8 cellular contexts compared by ENCODE assay signal in the genomic region with DNA sequence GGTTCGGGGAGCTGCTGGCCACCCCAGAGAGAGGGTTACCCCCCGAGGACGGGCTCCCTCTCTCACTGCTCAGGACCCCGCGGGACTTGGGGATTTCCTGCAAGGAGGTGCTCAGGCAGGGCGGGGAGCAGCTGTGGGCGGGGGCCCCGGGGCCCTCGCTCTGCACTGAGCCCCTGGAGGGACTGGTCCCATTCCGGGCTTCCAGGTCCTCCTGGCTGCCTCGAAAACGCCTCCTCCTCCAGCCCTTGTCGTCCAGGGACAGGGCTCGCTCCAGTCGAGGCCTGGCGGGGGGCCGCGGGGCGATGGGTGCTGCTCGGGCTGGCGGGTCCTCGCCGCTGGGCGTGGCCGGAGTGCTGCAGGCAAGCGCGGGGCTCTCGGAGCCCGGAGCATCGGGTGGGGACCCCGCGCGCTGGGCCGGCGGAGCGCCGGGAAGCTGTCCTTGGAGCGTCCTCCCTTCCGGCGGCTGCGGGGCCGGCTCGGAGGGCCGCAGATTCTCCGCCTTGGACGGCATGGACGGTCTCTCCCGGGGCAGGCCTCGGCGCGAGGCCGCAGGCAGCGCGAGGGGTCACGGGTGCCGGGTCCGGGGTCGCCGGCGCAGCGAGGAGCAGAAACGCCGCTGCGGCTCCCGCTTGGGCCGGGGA. TPM values are rescaled to one million over a fixed set of nuclear protein-coding genes. Genes with fewer than 3 reads are reported as not detected.
DNase-seq lines count a peak whose midpoint lies in the region; ATAC-seq, FAIRE-seq and TF ChIP-seq lines count a peak whose summit lies in the region.

No MANE protein-coding gene starts in this region.

- peak overlapping the region; percentile 80 for H3K9ac ChIP-seq in keratinocyte (ENCODE audit: control insufficient read depth, extremely low read depth, insufficient read depth, low read length)

- no peak for TF ChIP-seq CTCF in AG04450 (IDR thresholded peaks at IDR 0.05; ENCODE audit: low read depth, low read length)
- TF ChIP-seq CTCF in body of pancreas (IDR thresholded peaks at IDR 0.05): no peak
- no peak for TF ChIP-seq CTCF in keratinocyte (optimal IDR thresholded peaks at IDR 0.05 in 1 of 3, IDR thresholded peaks at IDR 0.05 in 1 of 3, conservative IDR thresholded peaks at IDR 0.05 in 1 of 3; ENCODE audit: extremely low read depth in 1 of 3, insufficient read depth in 2 of 3, low read length in 3 of 3)

- H3K36me3 ChIP-seq in body of pancreas (replicated peaks in 1 of 2; ENCODE audit: insufficient read depth in 1 of 2, low read depth in 2 of 2): peaks cover 0 to 13% of the 10 kb centered on the region in 2 donors
- H3K36me3 ChIP-seq in keratinocyte (ENCODE audit: control insufficient read depth in 2 of 2, extremely low read depth in 1 of 2, insufficient read depth in 2 of 2, low read length in 2 of 2): peaks cover 28 to 32% of the 10 kb centered on the region in 2 experiments

- peak overlapping the region; percentile 74 for H3K4me2 ChIP-seq in keratinocyte (ENCODE audit: control insufficient read depth, extremely low read depth, insufficient read depth, low read depth, low read length)

- H3K9me1 ChIP-seq in keratinocyte (ENCODE audit: control insufficient read depth, extremely low read depth, insufficient read depth, low read length): peaks cover 2% of the 10 kb centered on the region

- dilution Hi-C loops in keratinocyte (cut with MboI; ENCODE audit: extremely low pct_ligation_motif_present, low sequenced_read_pairs): no loop called here

- FAIRE-seq in keratinocyte (lab: Jason Lieb, UNC): no peak

- H3K4me1 ChIP-seq in body of pancreas (peaks cover 32% of the 10 kb centered on the region), keratinocyte (ENCODE audit: control insufficient read depth, extremely low read depth, insufficient read depth, low read length) (peaks cover 15% of the 10 kb centered on the region)

- H3K27ac ChIP-seq in AG04450 (ENCODE audit: low read depth, low read length) (no peak overlapping the region), body of pancreas (peak overlapping the region in 3 of 4 donors; percentile 55 to 72 (median 62)), keratinocyte (ENCODE audit: control insufficient read depth, insufficient read depth, low read length) (peak overlapping the region; percentile 56)

- CTCF ChIA-PET in AG04450 (lab: Charles Lee): interaction anchor here (0.6 kb wide), 1 partner anchor 171 kb away, joined by 3 read pairs; no protein-coding TSS in a partner anchor

- H2AFZ ChIP-seq in keratinocyte (ENCODE audit: control insufficient read depth, low read length): peak overlapping the region; percentile 40

- H3K27me3 ChIP-seq in AG04450 (ENCODE audit: control insufficient read depth, insufficient read depth, low read length): no peaks in the 10 kb centered on the region
- H3K27me3 ChIP-seq in body of pancreas: no peaks in the 10 kb centered on the region
- H3K27me3 ChIP-seq in keratinocyte (ENCODE audit: control insufficient read depth, extremely low read depth, insufficient read depth, low read length): no peaks in the 10 kb centered on the region

- in situ Hi-C loops in GM18951 (cut with MboI; ENCODE audit: low sequenced_read_pairs, unreplicated experiment): no loop called here

- H3K9me3 ChIP-seq in AG04450 (ENCODE audit: control insufficient read depth, insufficient read depth, low read length) (peaks cover 5% of the 10 kb centered on the region; the same call in 1 of the 2 replicates), body of pancreas (no peaks in the 10 kb centered on the region), keratinocyte (ENCODE audit: control insufficient read depth, low read depth, low read length) (no peaks in the 10 kb centered on the region)

- DNase-seq in AG04450 (ENCODE audit: low read depth, low spot score) (no peak), T-helper 22 cell (ENCODE audit: low read depth) (peak; percentile 48), body of pancreas (peak; percentile 21 to 40 (median 34)), keratinocyte (ENCODE audit: low read depth, low spot score) (no peak)
- DNase-seq in stimulated activated CD4-positive, alpha-beta T cell treated with anti-CD3 and anti-CD28 coated beads, Interleukin-2, amount 100 ng/mL, for 4 hours (ENCODE audit: low read depth): peak; percentile 52

- peak overlapping the region; percentile 69 for H3K4me3 ChIP-seq in AG04450 (ENCODE audit: low read depth, low read length)
- H3K4me3 ChIP-seq in body of pancreas: peak overlapping the region; percentile 88 to 96
- peak overlapping the region; percentile 76 to 90 (median 77) for H3K4me3 ChIP-seq in keratinocyte (ENCODE audit: control insufficient read depth in 2 of 3, extremely low read depth in 1 of 3, insufficient read depth in 2 of 3, low read depth in 1 of 3, low read length in 3 of 3)

- POLR2A ChIA-PET in AG04450 (lab: Yijun Ruan, JAX): interaction anchor here (0.6 kb wide), 1 partner anchor 85 kb away, joined by 3 read pairs; no protein-coding TSS in a partner anchor

- peaks cover 53% of the 10 kb centered on the region for H3K79me2 ChIP-seq in keratinocyte (ENCODE audit: control insufficient read depth, insufficient read depth, low read length)

- intact Hi-C loops in body of pancreas (cut with DNase I): no loop called here

- TF ChIP-seq POLR2A in GM18951 (IDR thresholded peaks at IDR 0.05; ENCODE audit: extremely low read depth, insufficient read depth, insufficient read length): peak; percentile 52
- no peak for TF ChIP-seq POLR2A in body of pancreas (IDR thresholded peaks at IDR 0.05)

- H4K20me1 ChIP-seq in keratinocyte (ENCODE audit: control insufficient read depth, extremely low read depth, insufficient read depth, low read length): peaks cover 13% of the 10 kb centered on the region

- ATAC-seq in HG03175 (IDR thresholded peaks at IDR 0.05; ENCODE audit: unreplicated experiment) (peak; percentile 39), body of pancreas (peak; percentile 30), HG03139 (IDR thresholded peaks at IDR 0.05; ENCODE audit: unreplicated experiment) (no peak)

- WGBS in body of pancreas, 2 donors: 0% methylated on average over 49 of the region's 66 CpGs; no CpG with 5 or more reads in 1 of the 2 donors

RNA-seq across cellular contexts. Expression of a gene that starts 0.6 kb away (rescaled TPM):
- polyA plus RNA-seq in AG04450 (2011; rRNA removed) (4.3 and 5.2 TPM in 2 replicates), keratinocyte (4.4 to 6.5 TPM (median 5.2 TPM) in 3 replicates)
- 4.0 and 4.9 TPM in 2 replicates for polyA minus RNA-seq in AG04450 (2011; rRNA and poly(A)+ RNA removed)
- total RNA-seq in body of pancreas: 10 to 100 TPM in 1 of 2 donors, 1 to 10 TPM in 1; 8.8 to 25.4 TPM
- 2.7 TPM for polyA plus RNA-seq in keratinocyte (2011; ENCODE audit: low read depth)
- 3.3 and 5.5 TPM in 2 replicates for polyA plus RNA-seq in keratinocyte (2011; cell fraction: cytosol; rRNA removed)
- 20.7 and 26.3 TPM in 2 replicates for polyA plus RNA-seq in keratinocyte (2011; cell fraction: nucleus; rRNA removed)
- polyA plus RNA-seq in keratinocyte (2012; ENCODE audit: low replicate concordance): 4.6 and 7.2 TPM in 2 replicates
- polyA minus RNA-seq in keratinocyte: 3.9 to 9.0 TPM (median 3.9 TPM) in 3 replicates
- polyA minus RNA-seq in keratinocyte (2011; cell fraction: cytosol; rRNA and poly(A)+ RNA removed): 5.9 TPM
- polyA minus RNA-seq in keratinocyte (2011; cell fraction: nucleus; rRNA and poly(A)+ RNA removed): 7.7 and 9.2 TPM in 2 replicates

RNA-seq across cellular contexts. Expression of a gene that starts 28.6 kb away (rescaled TPM):
- 53.8 and 65.8 TPM in 2 replicates for polyA plus RNA-seq in AG04450 (2011; rRNA removed)
- polyA minus RNA-seq in AG04450 (2011; rRNA and poly(A)+ RNA removed): 33.4 and 33.7 TPM in 2 replicates
- total RNA-seq in body of pancreas: 10 to 100 TPM; 23.6 to 25.1 TPM
- 71.3 to 86.1 TPM (median 85.9 TPM) in 3 replicates for polyA plus RNA-seq in keratinocyte
- 48.4 TPM for polyA plus RNA-seq in keratinocyte (2011; ENCODE audit: low read depth)
- 38.2 and 47.4 TPM in 2 replicates for polyA plus RNA-seq in keratinocyte (2011; cell fraction: cytosol; rRNA removed)
- polyA plus RNA-seq in keratinocyte (2011; cell fraction: nucleus; rRNA removed): 151 and 177 TPM in 2 replicates
- 57.5 and 93.8 TPM in 2 replicates for polyA plus RNA-seq in keratinocyte (2012; ENCODE audit: low replicate concordance)
- polyA minus RNA-seq in keratinocyte: 41.2 to 57.5 TPM (median 47.3 TPM) in 3 replicates
- 28.8 TPM for polyA minus RNA-seq in keratinocyte (2011; cell fraction: cytosol; rRNA and poly(A)+ RNA removed)
- 43.3 and 50.7 TPM in 2 replicates for polyA minus RNA-seq in keratinocyte (2011; cell fraction: nucleus; rRNA and poly(A)+ RNA removed)

RNA-seq across cellular contexts. Expression of a gene that starts 28.6 kb away (rescaled TPM):
- polyA plus RNA-seq in AG04450 (2011; rRNA removed): 31.5 and 33.8 TPM in 2 replicates
- polyA minus RNA-seq in AG04450 (2011; rRNA and poly(A)+ RNA removed): 15.0 and 21.7 TPM in 2 replicates
- total RNA-seq in body of pancreas: 10 to 100 TPM; 20.2 to 71.5 TPM
- 36.8 to 50.8 TPM (median 46.5 TPM) in 3 replicates for polyA plus RNA-seq in keratinocyte
- 66.8 TPM for polyA plus RNA-seq in keratinocyte (2011; ENCODE audit: low read depth)
- 35.6 and 37.0 TPM in 2 replicates for polyA plus RNA-seq in keratinocyte (2011; cell fraction: cytosol; rRNA removed)
- polyA plus RNA-seq in keratinocyte (2011; cell fraction: nucleus; rRNA removed): 73.5 and 80.2 TPM in 2 replicates
- 44.0 and 53.9 TPM in 2 replicates for polyA plus RNA-seq in keratinocyte (2012; ENCODE audit: low replicate concordance)
- polyA minus RNA-seq in keratinocyte: 28.6 to 54.7 TPM (median 31.3 TPM) in 3 replicates
- 43.0 TPM for polyA minus RNA-seq in keratinocyte (2011; cell fraction: cytosol; rRNA and poly(A)+ RNA removed)
- 15.6 and 28.9 TPM in 2 replicates for polyA minus RNA-seq in keratinocyte (2011; cell fraction: nucleus; rRNA and poly(A)+ RNA removed)

RNA-seq across cellular contexts. Expression of a gene that starts 39.1 kb away (rescaled TPM):
- polyA plus RNA-seq in AG04450 (2011; rRNA removed) (2.2 and 2.4 TPM in 2 replicates), keratinocyte (3.6 to 4.5 TPM (median 3.6 TPM) in 3 replicates)
- polyA minus RNA-seq in AG04450 (2011; rRNA and poly(A)+ RNA removed): 3.4 and 5.4 TPM in 2 replicates
- 10 to 100 TPM in 1 of 2 donors, 1 to 10 TPM in 1; 8.8 to 19.1 TPM for total RNA-seq in body of pancreas
- 5.0 TPM for polyA plus RNA-seq in keratinocyte (2011; ENCODE audit: low read depth)
- polyA plus RNA-seq in keratinocyte (2011; cell fraction: cytosol; rRNA removed): 1.4 and 2.8 TPM in 2 replicates
- 18.0 and 20.7 TPM in 2 replicates for polyA plus RNA-seq in keratinocyte (2011; cell fraction: nucleus; rRNA removed)
- 3.0 and 7.5 TPM in 2 replicates for polyA plus RNA-seq in keratinocyte (2012; ENCODE audit: low replicate concordance)
- 3.8 to 8.4 TPM (median 5.6 TPM) in 3 replicates for polyA minus RNA-seq in keratinocyte
- 3.3 TPM for polyA minus RNA-seq in keratinocyte (2011; cell fraction: cytosol; rRNA and poly(A)+ RNA removed)
- 8.1 and 13.4 TPM in 2 replicates for polyA minus RNA-seq in keratinocyte (2011; cell fraction: nucleus; rRNA and poly(A)+ RNA removed)

RNA-seq across cellular contexts. Expression of a gene that starts 43.8 kb away (rescaled TPM):
- polyA plus RNA-seq in AG04450 (2011; rRNA removed) (23.2 and 30.7 TPM in 2 replicates), keratinocyte (12.2 to 33.1 TPM (median 15.8 TPM) in 3 replicates)
- polyA minus RNA-seq in AG04450 (2011; rRNA and poly(A)+ RNA removed): 34.9 and 45.8 TPM in 2 replicates
- total RNA-seq in body of pancreas: 10 to 100 TPM; 35.3 to 75.8 TPM
- polyA plus RNA-seq in keratinocyte (2011; ENCODE audit: low read depth): 22.4 TPM
- polyA plus RNA-seq in keratinocyte (2011; cell fraction: cytosol; rRNA removed): 28.6 and 31.4 TPM in 2 replicates
- polyA plus RNA-seq in keratinocyte (2011; cell fraction: nucleus; rRNA removed): 152 and 161 TPM in 2 replicates
- polyA plus RNA-seq in keratinocyte (2012; ENCODE audit: low replicate concordance): 40.9 and 60.4 TPM in 2 replicates
- 28.0 to 141 TPM (median 38.6 TPM) in 3 replicates for polyA minus RNA-seq in keratinocyte
- polyA minus RNA-seq in keratinocyte (2011; cell fraction: cytosol; rRNA and poly(A)+ RNA removed): 46.6 TPM
- 84.6 and 123 TPM in 2 replicates for polyA minus RNA-seq in keratinocyte (2011; cell fraction: nucleus; rRNA and poly(A)+ RNA removed)

Comparison
In these comparisons a context has a peak if more than half of its experiments do, and no peak if none do; other contexts are left out.
1. DNase-seq: peak in T-helper 22 cell (single experiment), body of pancreas (4 of 4) and stimulated activated CD4-positive, alpha-beta T cell treated with anti-CD3 and anti-CD28 coated beads, Interleukin-2, amount 100 ng/mL, for 4 hours (single experiment); none in AG04450 (single experiment) and keratinocyte (single experiment).
2. Peak in every context shown above with its lines, with median percentiles within 50 percentile points of each other: H3K4me3 ChIP-seq.